Comparison of ENCODE assay signal across 25 cellular contexts in the genomic region with DNA sequence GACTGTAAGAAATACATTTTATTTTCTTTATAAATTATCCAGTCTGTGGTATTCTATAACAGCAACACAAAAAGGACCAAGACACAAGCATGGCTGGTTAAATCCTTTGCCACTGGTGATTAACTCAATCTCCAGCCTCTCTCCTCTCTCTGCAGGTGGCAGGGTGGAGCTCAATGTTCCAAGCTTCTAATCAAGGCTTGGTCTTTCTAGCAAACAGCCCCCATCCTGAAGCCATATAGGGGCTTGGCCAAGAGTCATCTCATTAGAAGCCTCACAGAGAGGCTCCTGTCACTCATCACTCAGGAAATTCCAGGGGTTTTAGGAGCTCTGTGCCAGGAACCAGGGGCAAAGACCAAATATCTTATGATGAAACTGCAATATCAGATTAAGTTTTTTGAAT. TPM values are rescaled to one million over a fixed set of nuclear protein-coding genes. Genes with fewer than 3 reads are reported as not detected.
DNase-seq lines count a peak whose midpoint lies in the region; ATAC-seq and TF ChIP-seq lines count a peak whose summit lies in the region.
"Had no signal": no experiment of that assay in that cellular context is flagged by ENCODE, and none has a peak within 500 bp of the region (broad histone marks: within the 10 kb centered on the region; RNA-seq: fewer than 3 reads in every experiment).

No MANE protein-coding gene starts in this region.

- H3K27ac ChIP-seq in thoracic aorta, result peak overlapping the region; percentile 25 to 44
- H3K27ac ChIP-seq: neutrophil, psoas muscle, SJSA1 had no signal

- H3K9me3 Mint-ChIP-seq in central memory CD8-positive, alpha-beta T cell, result peaks cover 6% of the 10 kb centered on the region

- peaks cover 47% of the 10 kb centered on the region for H3K4me1 Mint-ChIP-seq in central memory CD8-positive, alpha-beta T cell

- no peak for TF ChIP-seq CTCF in thoracic aorta (IDR thresholded peaks at IDR 0.05)

- H3K27me3 Mint-ChIP-seq in central memory CD8-positive, alpha-beta T cell, result no peaks in the 10 kb centered on the region
- H3K27me3 Mint-ChIP-seq: B cell, memory B cell, type B pancreatic cell had no signal

- peaks cover 7% of the 10 kb centered on the region for H3K36me3 Mint-ChIP-seq in central memory CD8-positive, alpha-beta T cell (ENCODE audit: insufficient read depth)

- ATAC-seq in central memory CD8-positive, alpha-beta T cell (replicated peaks; ENCODE audit: extremely low read depth, poor library complexity, severe bottlenecking), result no peak
- no peak for ATAC-seq in thoracic aorta (ENCODE audit: insufficient number of reproducible peaks, low FRiP score, low read depth)
- no peak for ATAC-seq in GM21360 (IDR thresholded peaks at IDR 0.05; ENCODE audit: unreplicated experiment)
- ATAC-seq: left cardiac atrium, psoas muscle had no signal

- DNase-seq in NCI-H345 (lab: John Stamatoyannopoulos, UW) (peak; percentile 22), NCI-H345 treated with DMSO at 0.1 percent for 48 hours (lab: John Stamatoyannopoulos, UW; ENCODE audit: unreplicated experiment) (no peak), NCI-H748 treated with DMSO at 0.1 percent for 48 hours (lab: John Stamatoyannopoulos, UW) (peak; percentile 19), thoracic aorta (ENCODE audit: low spot score) (no peak), C1 segment of cervical spinal cord (lab: John Stamatoyannopoulos, UW) (no peak)
- DNase-seq in central memory CD8-positive, alpha-beta T cell (ENCODE audit: low spot score in 2 of 2), result no peak
- no peak for DNase-seq in activated CD8-positive, alpha-beta memory T cell treated with anti-CD3 and anti-CD28 coated beads, Interleukin-2, amount 50 U/mL, for 4 hours
- DNase-seq: activated T-cell treated with anti-CD3 and anti-CD28 coated beads, Interleukin-2, amount 50 U/mL, for 4 hours; amygdala; dermis blood vessel endothelial cell; DMS79; head of caudate nucleus; Kasumi-1; left cardiac atrium; NCI-H2029; psoas muscle; stimulated activated CD8-positive, alpha-beta memory T cell treated with anti-CD3 and anti-CD28 coated beads, Interleukin-4, amount 100 ng/mL, for 48 hours had no signal

- H3K4me1 ChIP-seq in thoracic aorta (ENCODE audit: control insufficient read depth in 1 of 2, low read depth in 2 of 2), result peaks cover 30 to 60% of the 10 kb centered on the region in 2 donors
- H3K4me1 ChIP-seq: psoas muscle, SJSA1 had no signal

- no peaks in the 10 kb centered on the region for H3K36me3 ChIP-seq in thoracic aorta
- H3K36me3 ChIP-seq: neutrophil had no signal

- H3K4me3 ChIP-seq in thoracic aorta, result no peak overlapping the region
- H3K4me3 ChIP-seq: psoas muscle, SJSA1 had no signal

- no peaks in the 10 kb centered on the region for H3K27me3 ChIP-seq in thoracic aorta (replicated peaks; ENCODE audit: insufficient read depth)
- H3K27me3 ChIP-seq: neutrophil, SJSA1 had no signal

- H3K27ac Mint-ChIP-seq in central memory CD8-positive, alpha-beta T cell (ENCODE audit: low read depth), result peak overlapping the region; percentile 57
- H3K27ac Mint-ChIP-seq: activated naive CD4-positive, alpha-beta T cell treated with anti-CD3 and anti-CD28 coated beads for 36 hours; B cell; memory B cell; T-helper 1 cell treated with Interleukin-12 subunit alpha and Interleukin-12 subunit beta and Interleukin-4 antibody, amounts not matched to agents 30 μg/mL and 1 μg/mL, for 36 hours; type B pancreatic cell had no signal

- peaks cover 5% of the 10 kb centered on the region for H3K9me3 ChIP-seq in thoracic aorta
- H3K9me3 ChIP-seq: neutrophil had no signal

- H3K4me3 Mint-ChIP-seq in central memory CD8-positive, alpha-beta T cell, result no peak overlapping the region
- H3K4me3 Mint-ChIP-seq: activated naive CD4-positive, alpha-beta T cell treated with anti-CD3 and anti-CD28 coated beads for 36 hours; activated T-cell treated with anti-CD3 and anti-CD28 coated beads, Interleukin-2, amount 50 U/mL, for 4 hours; B cell; memory B cell; T-helper 1 cell treated with Interleukin-12 subunit alpha and Interleukin-12 subunit beta and Interleukin-4 antibody, amounts not matched to agents 30 μg/mL and 1 μg/mL, for 36 hours; type B pancreatic cell had no signal

RNA-seq across cellular contexts. Expression of a gene that starts 12.0 kb away (rescaled TPM):
- 10 to 100 TPM; 80.4 to 91.9 TPM for total RNA-seq in thoracic aorta

Comparison
In these comparisons a context has a peak if more than half of its experiments do, and no peak if none do; other contexts are left out.
1. DNase-seq: peak in NCI-H345 (single experiment) and NCI-H748 treated with DMSO at 0.1 percent for 48 hours (single experiment); none in NCI-H345 treated with DMSO at 0.1 percent for 48 hours (single experiment), central memory CD8-positive, alpha-beta T cell (0 of 2), thoracic aorta (single experiment), activated CD8-positive, alpha-beta memory T cell treated with anti-CD3 and anti-CD28 coated beads, Interleukin-2, amount 50 U/mL, for 4 hours (single experiment) and C1 segment of cervical spinal cord (0 of 14).